ENCODE assay signal across 26 cellular contexts in genomic region chr7:28376634-28377033, GRCh38. TPM values are rescaled to one million over a fixed set of nuclear protein-coding genes. Genes with fewer than 3 reads are reported as not detected.
DNase-seq lines count a peak whose midpoint lies in the region; ATAC-seq, FAIRE-seq and TF ChIP-seq lines count a peak whose summit lies in the region.
"Had no signal": no experiment of that assay in that cellular context is flagged by ENCODE, and none has a peak within 500 bp of the region (broad histone marks: within the 10 kb centered on the region; RNA-seq: fewer than 3 reads in every experiment).

No MANE protein-coding gene starts in this region.

- no peak overlapping the region for H2AFZ ChIP-seq in GM12878 (ENCODE audit: control insufficient read depth, low read depth, low read length)

- H3K4me2 ChIP-seq in GM12878 (ENCODE audit: control insufficient read depth, insufficient read depth): no peak overlapping the region
- H3K4me2 ChIP-seq: BLaER1 had no signal

- H3K27me3 ChIP-seq in MG63 (no peaks in the 10 kb centered on the region), GM12878 (replicated peaks in 1 of 2; ENCODE audit: control insufficient read depth in 2 of 2, insufficient read depth in 2 of 2, low read length in 1 of 2) (no peaks in the 10 kb centered on the region), esophagus muscularis mucosa (no peaks in the 10 kb centered on the region), small intestine (ENCODE audit: control insufficient read depth in 2 of 2, insufficient read depth in 2 of 2, low read length in 2 of 2) (no peaks in the 10 kb centered on the region)
- H3K27me3 ChIP-seq: BE2C, BLaER1 had no signal

- 67% methylated on average over 2 of the region's 2 CpGs for WGBS in GM12878 (ENCODE audit: insufficient coverage, insufficient replicate concordance, low lambda C conversion rate, missing lambda C conversion rate)
- 83% methylated on average over 2 of the region's 2 CpGs for whole genome bisulfite sequencing in esophagus muscularis mucosa
- 89 to 93% (median 92%) methylated on average over 2 of the region's 2 CpGs for WGBS in small intestine, 3 donors

- H3K9ac ChIP-seq in GM12878 (ENCODE audit: control insufficient read depth, insufficient read depth, low read length): no peak overlapping the region
- H3K9ac ChIP-seq: BLaER1 had no signal

- FAIRE-seq in GM12878 (lab: Jason Lieb, UNC) (peak; percentile 38), urothelium cell line (lab: Jason Lieb, UNC) (peak; percentile 67), small intestine (lab: Jason Lieb, UNC) (no peak)
- FAIRE-seq: A204.1, GM12891, GM19239 had no signal

- TF ChIP-seq EP300 in GM12878 (IDR thresholded peaks at IDR 0.05; ENCODE audit: borderline replicate concordance in 1 of 2, control insufficient read depth in 1 of 2, low read depth in 2 of 2, low read length in 2 of 2) (no peak), esophagus muscularis mucosa (IDR thresholded peaks at IDR 0.05) (no peak)

- H3K9me3 ChIP-seq in MG63 (no peaks in the 10 kb centered on the region), GM12878 (replicated peaks; ENCODE audit: control insufficient read depth, insufficient read depth, low read length) (no peaks in the 10 kb centered on the region), esophagus muscularis mucosa (no peaks in the 10 kb centered on the region), small intestine (ENCODE audit: control insufficient read depth, low read depth) (no peaks in the 10 kb centered on the region)
- H3K9me3 ChIP-seq: BE2C, BLaER1 had no signal

- no peak for TF ChIP-seq POLR2A in GM12878 (IDR thresholded peaks at IDR 0.05; ENCODE audit: low read depth, low read length)
- TF ChIP-seq POLR2A in esophagus muscularis mucosa (IDR thresholded peaks at IDR 0.05; ENCODE audit: low read depth): no peak

- H3K4me3 ChIP-seq in MG63 (no peak overlapping the region), GM12878 (no peak overlapping the region), esophagus muscularis mucosa (no peak overlapping the region), small intestine (ENCODE audit: low read depth in 1 of 2, low read length in 2 of 2) (no peak overlapping the region)
- H3K4me3 ChIP-seq: BLaER1 had no signal

- no peaks in the 10 kb centered on the region for H3K36me3 ChIP-seq in MG63
- H3K36me3 ChIP-seq in GM12878 (ENCODE audit: control insufficient read depth in 2 of 2, insufficient read depth in 2 of 2, low read length in 1 of 2): no peaks in the 10 kb centered on the region
- H3K36me3 ChIP-seq in esophagus muscularis mucosa: no peaks in the 10 kb centered on the region
- no peaks in the 10 kb centered on the region for H3K36me3 ChIP-seq in small intestine (ENCODE audit: control insufficient read depth in 2 of 2, insufficient read depth in 2 of 2, low read length in 2 of 2)
- H3K36me3 ChIP-seq: BE2C, BLaER1 had no signal

- ATAC-seq in GM12878: no peak

- no TSS peak for BruUV-seq in GM12878 (replicated peaks; lab: Mats Ljungman, UMichigan)

- intact Hi-C loops in GM12878 (cut with micrococcal nuclease; ENCODE audit: unreplicated experiment): no loop called here
- intact Hi-C loops in esophagus muscularis mucosa (cut with DNase I): no loop called here

- TF ChIP-seq RAD21 in GM12878 (IDR thresholded peaks at IDR 0.05; ENCODE audit: insufficient read depth, low read depth, low read length): no peak

- TF ChIP-seq CTCF in GM12878 (IDR thresholded peaks at IDR 0.05 in 2 of 3, conservative IDR thresholded peaks at IDR 0.05 in 1 of 3; ENCODE audit: control insufficient read depth in 2 of 3, extremely low read depth in 1 of 3, insufficient read depth in 1 of 3, low read depth in 3 of 3, low read length in 3 of 3): no peak
- TF ChIP-seq CTCF in esophagus muscularis mucosa (IDR thresholded peaks at IDR 0.05): no peak

- H3K27ac ChIP-seq in GM12878 (ENCODE audit: control insufficient read depth, insufficient read depth) (no peak overlapping the region), esophagus muscularis mucosa (replicated peaks in 1 of 4) (no peak overlapping the region), small intestine (ENCODE audit: low read depth in 1 of 2, low read length in 1 of 2) (no peak overlapping the region)
- H3K27ac ChIP-seq: BLaER1 had no signal

- POLR2A ChIA-PET in GM12878 (lab: Charles Lee): no interaction called here

- no peaks in the 10 kb centered on the region for H3K4me1 ChIP-seq in GM12878 (ENCODE audit: control insufficient read depth, insufficient read depth, low read length)
- H3K4me1 ChIP-seq in esophagus muscularis mucosa: peaks cover 2 to 17% (median 12%) of the 10 kb centered on the region in 4 donors
- no peaks in the 10 kb centered on the region for H3K4me1 ChIP-seq in small intestine (ENCODE audit: control insufficient read depth in 2 of 2, insufficient read depth in 1 of 2, low read depth in 1 of 2, low read length in 1 of 2)
- H3K4me1 ChIP-seq: BLaER1 had no signal

- peak; percentile 87 for DNase-seq in MG63
- DNase-seq in GM12878 (ENCODE audit: low read depth, low spot score): no peak
- peak; percentile 31 for DNase-seq in esophagus muscularis mucosa (ENCODE audit: extremely low spot score)
- DNase-seq in urothelium cell line (ENCODE audit: low spot score): no peak
- no peak for DNase-seq in anterior cingulate cortex (lab: John Stamatoyannopoulos, UW)
- DNase-seq in small intestine: no peak
- DNase-seq in NCI-H2107 treated with DMSO at 0.1 percent for 48 hours (lab: John Stamatoyannopoulos, UW; ENCODE audit: unreplicated experiment): no peak
- DNase-seq: 8988T; ACHN; BE2C; C1 segment of cervical spinal cord; CD4-positive, alpha-beta memory T cell; CD4-positive, CD25-positive, alpha-beta regulatory T cell; CD8-positive, alpha-beta memory T cell; COR-L47; DMS 273 treated with DMSO at 0.1 percent for 48 hours; DMS153; DMS53; DMS79; DND-41; EL; GDM1 had no signal

- in situ Hi-C loops in GM12878 (cut with MboI): no loop called here

- CTCF ChIA-PET in GM12878 (lab: Yijun Ruan, JAX): interaction anchor here (0.8 to 2.5 kb wide), 4 partner anchors 9 to 87 kb away, joined by 3 to 7 read pairs (median 4); no protein-coding TSS in a partner anchor

- RAD21 ChIA-PET in GM12878 (lab: Charles Lee; ENCODE audit: unreplicated experiment): no interaction called here

- no peaks in the 10 kb centered on the region for H3K79me2 ChIP-seq in GM12878 (ENCODE audit: control insufficient read depth, insufficient read depth, low read length)

- H4K20me1 ChIP-seq in GM12878 (ENCODE audit: control insufficient read depth, insufficient read depth): no peaks in the 10 kb centered on the region
- H4K20me1 ChIP-seq: BLaER1 had no signal

- SMC1A ChIA-PET in GM12878 (lab: Charles Lee; ENCODE audit: uncharacterized antibody, unreplicated experiment): interaction anchor here (0.5 to 1.5 kb wide), 2 partner anchors 11 to 52 kb away, joined by 4 to 6 read pairs; no protein-coding TSS in a partner anchor

TF ChIP-seq in GM12878, 131 proteins besides CTCF, POLR2A, EP300 and RAD21 (continues in another document):
- TF ChIP-seq KAT2A (conservative IDR thresholded peaks at IDR 0.05; ENCODE audit: control insufficient read depth, low read depth, low read length) (no peak), TCF12 (IDR thresholded peaks at IDR 0.05; ENCODE audit: low read depth, low read length) (no peak), ZNF687 (IDR thresholded peaks at IDR 0.05) (no peak)

RNA-seq across cellular contexts. Expression of gene CREB5, which starts 35.7 kb away (rescaled TPM):
- 18.5 and 19.4 TPM in 2 replicates for total RNA-seq in MG63 (2014; rRNA removed; shearing (Covaris generic); ENCODE audit: low replicate concordance)
- 709 and 724 TPM in 2 replicates for total RNA-seq in GM12878 (2013; cell fraction: nucleolus; rRNA removed)
- total RNA-seq in GM12878 (2014; rRNA removed) (74.1 and 75.6 TPM in 2 replicates), GM12878 (2014; rRNA removed; fragmentation: Illumina TruSeq; extraction: Trizol) (50.0 and 61.2 TPM in 2 replicates), GM12878 (2021) (65.7 and 66.8 TPM in 2 replicates), esophagus muscularis mucosa (10 to 100 TPM in 2 of 4 donors, 1 to 10 TPM in 2; 6.6 to 18.6 (median 12.6) TPM)
- 6.7 TPM for polyA plus RNA-seq in GM12878 (2011; ENCODE audit: low read depth)
- polyA plus RNA-seq in GM12878 (2011; rRNA removed) (42.0 and 60.2 TPM in 2 replicates), GM12878 (2014; fragmentation: Illumina TruSeq; extraction: Trizol) (50.9 and 64.8 TPM in 2 replicates), GM12878 (2014; fragmentation: Nextera tagmentation; extraction: Ambion mirVana) (10 to 100 TPM; 12.9 to 29.2 TPM), GM12878 (2014; rRNA removed) (46.9 and 55.0 TPM in 2 replicates), GM12878 (2016; fragmentation: Nextera tagmentation; extraction: Ambion mirVana) (10 to 100 TPM; 50.6 to 57.0 TPM), small intestine (1 to 10 TPM in 1 of 3 donors, under 1 TPM in 1, not detected in 1; 0.27 to 1.8 TPM)
- polyA plus RNA-seq in GM12878 (2011; cell fraction: cytosol; rRNA removed): 54.0 and 54.3 TPM in 2 replicates
- 268 and 302 TPM in 2 replicates for polyA plus RNA-seq in GM12878 (2011; cell fraction: nucleus; rRNA removed)
- 8.8 and 12.5 TPM in 2 replicates for polyA plus RNA-seq in GM12878 (2012)
- polyA minus RNA-seq in GM12878 (2011; rRNA and poly(A)+ RNA removed): 136 and 141 TPM in 2 replicates
- 24.7 TPM in 2 replicates for polyA minus RNA-seq in GM12878 (2011; cell fraction: cytosol; rRNA and poly(A)+ RNA removed)
- 193 and 361 TPM in 2 replicates for polyA minus RNA-seq in GM12878 (2011; cell fraction: nucleus; rRNA and poly(A)+ RNA removed)
- total RNA-seq: CD4-positive, alpha-beta memory T cell; CD8-positive, alpha-beta memory T cell had no signal
- polyA plus RNA-seq: CD4-positive, alpha-beta memory T cell; CD4-positive, CD25-positive, alpha-beta regulatory T cell; CD8-positive, alpha-beta memory T cell had no signal

Comparison
In these comparisons a context has a peak if more than half of its experiments do, and no peak if none do; other contexts are left out.
1. DNase-seq: peak in MG63 (single experiment) and esophagus muscularis mucosa (single experiment); none in GM12878 (single experiment), urothelium cell line (single experiment), anterior cingulate cortex (0 of 58), small intestine (single experiment) and NCI-H2107 treated with DMSO at 0.1 percent for 48 hours (single experiment).